In the genomic region with DNA sequence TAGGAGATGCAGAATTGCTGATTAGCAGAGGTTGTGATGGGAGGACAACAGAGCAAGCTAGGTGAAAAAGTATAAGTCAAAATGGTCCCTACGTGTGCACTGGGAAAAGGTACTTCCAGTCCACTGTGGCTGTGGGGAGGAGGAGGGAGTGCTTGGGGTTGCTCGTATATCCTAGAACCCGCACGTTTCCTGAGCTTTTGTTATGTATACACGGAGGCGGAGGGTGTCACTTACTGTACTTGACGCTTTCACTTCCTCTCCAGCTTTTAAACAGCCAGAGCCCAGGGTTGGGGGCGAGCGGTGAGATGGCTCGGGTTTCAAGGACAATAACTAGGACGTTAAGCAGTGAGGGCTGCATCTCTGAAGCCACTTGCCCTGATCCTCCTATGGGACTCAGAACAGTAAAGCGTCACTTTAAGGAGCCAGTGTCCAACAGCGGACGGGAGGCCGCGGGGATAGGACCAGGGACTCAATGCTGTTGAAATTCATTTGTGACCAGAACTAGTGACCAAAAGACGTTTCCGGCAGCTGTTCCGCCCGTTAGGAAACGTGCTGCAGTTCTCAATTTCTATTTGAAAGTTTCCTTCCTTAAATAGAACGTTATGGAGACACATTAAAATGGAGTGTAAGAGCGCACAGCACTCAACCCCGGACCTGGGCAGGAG, we compare ENCODE assay signal across 8 cellular contexts. TPM values are rescaled to one million over a fixed set of nuclear protein-coding genes. Genes with fewer than 3 reads are reported as not detected.
DNase-seq lines count a peak whose midpoint lies in the region; ATAC-seq, FAIRE-seq and TF ChIP-seq lines count a peak whose summit lies in the region.

No MANE protein-coding gene starts in this region.

- no peak overlapping the region for H3K27ac Mint-ChIP-seq in stimulated activated memory B cell treated with anti-CD40 and anti-IgM and Interleukin-4, amounts not matched to agents 10 μg/mL and 1 μg/mL and 100 μg/mL, for 72 hours

- H3K36me3 ChIP-seq in MG63 (no peaks in the 10 kb centered on the region; the same call in 1 of the 2 replicates), kidney epithelial cell (ENCODE audit: control insufficient read depth, insufficient read depth, low read length) (no peaks in the 10 kb centered on the region)

- no peak for TF ChIP-seq POLR2A in H54 (IDR thresholded peaks at IDR 0.05; ENCODE audit: low read depth, low read length)

- H3K9me3 ChIP-seq in MG63: no peaks in the 10 kb centered on the region

- DNase-seq in ELR (ENCODE audit: low read depth): peak; percentile 78
- DNase-seq in H54 (ENCODE audit: insufficient read length, low spot score): peak; percentile 34
- peak; percentile 39 for DNase-seq in MG63
- peak; percentile 18 for DNase-seq in SIG-M5 (lab: John Stamatoyannopoulos, UW)
- peak; percentile 56 for DNase-seq in choroid plexus epithelial cell (ENCODE audit: low read depth)
- no peak for DNase-seq in kidney epithelial cell (ENCODE audit: low read depth)

- peak overlapping the region; percentile 77 for H3K4me3 ChIP-seq in MG63
- peak overlapping the region; percentile 87 for H3K4me3 ChIP-seq in choroid plexus epithelial cell (ENCODE audit: low read depth, low read length)
- peak overlapping the region; percentile 60 for H3K4me3 ChIP-seq in kidney epithelial cell (ENCODE audit: low read depth, low read length)

- H3K4me3 Mint-ChIP-seq in stimulated activated memory B cell treated with anti-CD40 and anti-IgM and Interleukin-4, amounts not matched to agents 10 μg/mL and 1 μg/mL and 100 μg/mL, for 72 hours: no peak overlapping the region

- ATAC-seq in stimulated activated memory B cell treated with anti-CD40 and anti-IgM and Interleukin-4, amounts not matched to agents 10 μg/mL and 1 μg/mL and 100 μg/mL, for 72 hours: peak; percentile 65
- ATAC-seq in HG02623 (IDR thresholded peaks at IDR 0.05; ENCODE audit: unreplicated experiment): no peak

- H3K9me3 Mint-ChIP-seq in stimulated activated memory B cell treated with anti-CD40 and anti-IgM and Interleukin-4, amounts not matched to agents 10 μg/mL and 1 μg/mL and 100 μg/mL, for 72 hours: no peaks in the 10 kb centered on the region

- H3K27me3 Mint-ChIP-seq in stimulated activated memory B cell treated with anti-CD40 and anti-IgM and Interleukin-4, amounts not matched to agents 10 μg/mL and 1 μg/mL and 100 μg/mL, for 72 hours: no peaks in the 10 kb centered on the region

- no peaks in the 10 kb centered on the region for H3K36me3 Mint-ChIP-seq in stimulated activated memory B cell treated with anti-CD40 and anti-IgM and Interleukin-4, amounts not matched to agents 10 μg/mL and 1 μg/mL and 100 μg/mL, for 72 hours

- H3K4me1 Mint-ChIP-seq in stimulated activated memory B cell treated with anti-CD40 and anti-IgM and Interleukin-4, amounts not matched to agents 10 μg/mL and 1 μg/mL and 100 μg/mL, for 72 hours: no peaks in the 10 kb centered on the region

- peak; percentile 76 for FAIRE-seq in H54 (lab: Jason Lieb, UNC)

- no peaks in the 10 kb centered on the region for H3K27me3 ChIP-seq in MG63
- H3K27me3 ChIP-seq in kidney epithelial cell (ENCODE audit: control insufficient read depth, insufficient read depth, low read length): no peaks in the 10 kb centered on the region

- TF ChIP-seq CTCF in choroid plexus epithelial cell (conservative IDR thresholded peaks at IDR 0.05; ENCODE audit: low read depth, low read length) (no peak), kidney epithelial cell (IDR thresholded peaks at IDR 0.05; ENCODE audit: insufficient read depth, low read length, poor library complexity, severe bottlenecking) (no peak)

RNA-seq across cellular contexts. Expression of a gene that starts 1.0 kb away (rescaled TPM):
- total RNA-seq in MG63 (2014; rRNA removed; shearing (Covaris generic); ENCODE audit: low replicate concordance): 5.6 and 19.1 TPM in 2 replicates
- total RNA-seq in kidney epithelial cell: 3.8 and 6.1 TPM in 2 replicates
